Comparison of ENCODE assay signal across 26 cellular contexts in the genomic region with DNA sequence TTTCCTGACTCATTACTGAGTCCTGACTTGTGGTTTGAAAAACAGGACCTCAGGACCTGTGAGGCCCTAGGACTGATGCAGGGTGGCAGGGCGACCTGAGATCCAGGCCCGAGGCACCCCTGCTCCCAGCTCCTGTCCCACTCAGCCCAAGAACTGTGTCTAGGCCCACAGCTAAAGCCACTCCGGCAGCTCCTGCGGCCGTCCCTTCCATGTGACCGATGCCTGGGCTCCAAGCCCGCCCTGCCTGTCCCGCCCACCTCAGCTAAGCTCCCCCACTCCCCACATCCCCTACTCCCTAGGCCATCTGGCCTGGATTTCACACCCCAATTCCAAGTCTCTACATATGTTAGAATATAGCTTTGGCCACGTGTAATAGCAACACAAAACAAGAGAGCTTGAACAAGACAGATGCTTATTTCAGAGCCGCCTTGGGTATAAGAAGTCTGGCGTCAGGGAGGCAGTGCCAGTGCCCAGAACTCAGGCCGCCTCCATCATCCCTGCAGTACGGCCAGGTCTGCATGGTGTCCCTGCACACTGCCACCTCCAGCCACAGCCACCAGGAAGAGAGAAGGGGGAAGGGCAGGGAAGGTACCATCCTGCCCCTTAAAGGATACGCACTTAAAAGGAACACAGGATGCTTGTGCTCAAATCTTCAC.
DNase-seq lines count a peak whose midpoint lies in the region; ATAC-seq lines count a peak whose summit lies in the region.
"Had no signal": no experiment of that assay in that cellular context is flagged by ENCODE, and none has a peak within 500 bp of the region (broad histone marks: within the 10 kb centered on the region; RNA-seq: fewer than 3 reads in every experiment).

No MANE protein-coding gene starts in this region.

- ATAC-seq in GM21723 (IDR thresholded peaks at IDR 0.05; ENCODE audit: unreplicated experiment) (no peak), HG02642 (IDR thresholded peaks at IDR 0.05; ENCODE audit: poor library complexity, unreplicated experiment) (no peak), GM18909 (IDR thresholded peaks at IDR 0.05; ENCODE audit: poor library complexity, unreplicated experiment) (no peak)
- ATAC-seq: gastrocnemius medialis, mucosa of descending colon, sciatic nerve had no signal

- DNase-seq in Ammon's horn (ENCODE audit: low spot score) (peak; percentile 61), NCI-H446 treated with DMSO at 0.1 percent for 48 hours (lab: John Stamatoyannopoulos, UW) (peak; percentile 25), cerebellar nuclear complex (lab: John Stamatoyannopoulos, UW) (peak; percentile 29 to 62), midbrain (lab: John Stamatoyannopoulos, UW) (peak; percentile 44), NCI-H146 (lab: John Stamatoyannopoulos, UW) (no peak)
- DNase-seq: activated CD4-positive, alpha-beta memory T cell treated with anti-CD3 and anti-CD28 coated beads for 36 hours; activated CD4-positive, CD25-positive, alpha-beta regulatory T cell; activated naive CD8-positive, alpha-beta T cell treated with anti-CD3 and anti-CD28 coated beads for 36 hours; CD4-positive, CD25-positive, alpha-beta regulatory T cell; endodermal cell; esophagus squamous epithelium; gastrocnemius medialis; GOT3; mucosa of descending colon; NCI-H1048; NCI-H2081; nephron progenitor cell; Peyer's patch; SIG-M5; stimulated activated CD4-positive, alpha-beta T cell treated with anti-CD3 and anti-CD28 coated beads, Interleukin-4, amount 100 ng/mL, for 4 hours; stimulated activated naive CD4-positive, alpha-beta T cell; SW 1271 had no signal
